Comparison of ENCODE assay signal across 9 cellular contexts in the genomic region with DNA sequence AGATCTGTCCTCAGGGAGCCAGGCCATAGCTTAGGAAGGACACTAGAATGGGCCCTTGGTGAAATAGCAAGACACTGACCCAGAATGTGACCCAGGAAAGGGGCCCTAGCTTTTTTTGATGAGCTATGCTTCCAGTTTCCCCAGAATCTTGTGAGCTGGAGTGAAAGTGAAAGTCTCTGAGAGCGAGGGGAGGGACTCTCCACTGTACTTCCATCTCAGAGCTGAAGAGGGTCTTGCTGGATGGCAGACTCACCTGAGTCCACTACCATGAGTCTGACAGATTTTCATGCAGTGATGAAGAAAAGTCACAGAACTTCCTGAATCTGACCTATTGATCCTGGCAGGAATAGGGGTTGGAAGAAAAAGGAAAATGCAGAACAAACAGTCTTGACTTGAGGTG. TPM values are rescaled to one million over a fixed set of nuclear protein-coding genes. Genes with fewer than 3 reads are reported as not detected.
DNase-seq lines count a peak whose midpoint lies in the region; ATAC-seq and TF ChIP-seq lines count a peak whose summit lies in the region.
"Had no signal": no experiment of that assay in that cellular context is flagged by ENCODE, and none has a peak within 500 bp of the region (broad histone marks: within the 10 kb centered on the region; RNA-seq: fewer than 3 reads in every experiment).

No MANE protein-coding gene starts in this region.

- H3K27me3 Mint-ChIP-seq in activated T-cell treated with anti-CD3 and anti-CD28 coated beads, Interleukin-2, amount 50 U/mL, for 4 hours (ENCODE audit: low read depth), result no peaks in the 10 kb centered on the region

- peaks cover 19% of the 10 kb centered on the region for H3K36me3 Mint-ChIP-seq in activated T-cell treated with anti-CD3 and anti-CD28 coated beads, Interleukin-2, amount 50 U/mL, for 4 hours (ENCODE audit: insufficient read depth)

- H3K4me3 Mint-ChIP-seq in activated T-cell treated with anti-CD3 and anti-CD28 coated beads, Interleukin-2, amount 50 U/mL, for 4 hours, result no peak overlapping the region

- no peaks in the 10 kb centered on the region for H3K9me3 ChIP-seq in colonic mucosa

- no peaks in the 10 kb centered on the region for H3K9me3 Mint-ChIP-seq in activated T-cell treated with anti-CD3 and anti-CD28 coated beads, Interleukin-2, amount 50 U/mL, for 4 hours

- peak overlapping the region; percentile 14 for H3K9ac ChIP-seq in colonic mucosa (ENCODE audit: low read depth in 2 of 2, low read length in 2 of 2)

- peak overlapping the region; percentile 66 for H3K27ac ChIP-seq in colonic mucosa

- ATAC-seq in activated T-cell treated with anti-CD3 and anti-CD28 coated beads, Interleukin-2, amount 50 U/mL, for 4 hours, result peak; percentile 23 to 39
- ATAC-seq in HG02938 (IDR thresholded peaks at IDR 0.05; ENCODE audit: unreplicated experiment) (no peak), HG03571 (IDR thresholded peaks at IDR 0.05; ENCODE audit: unreplicated experiment) (no peak)

- no peak for TF ChIP-seq CTCF in colonic mucosa (IDR thresholded peaks at IDR 0.05)

- peak overlapping the region; percentile 48 for H3K4me3 ChIP-seq in Jurkat, Clone E6-1 (ENCODE audit: low read length)
- no peak overlapping the region for H3K4me3 ChIP-seq in colonic mucosa

- peaks cover 6% of the 10 kb centered on the region for H3K4me1 ChIP-seq in colonic mucosa

- H3K4me1 Mint-ChIP-seq in activated T-cell treated with anti-CD3 and anti-CD28 coated beads, Interleukin-2, amount 50 U/mL, for 4 hours (ENCODE audit: low read depth), result peaks cover 51% of the 10 kb centered on the region

- peak; percentile 44 for DNase-seq in activated T-cell treated with anti-CD3 and anti-CD28 coated beads, Interleukin-2, amount 50 U/mL, for 4 hours
- DNase-seq in activated T-cell treated with anti-CD3 and anti-CD28 coated beads for 4 hours (no peak), colonic mucosa (peak; percentile 30), superior temporal gyrus (ENCODE audit: extremely low spot score) (peak; percentile 14), NCI-H82 (lab: John Stamatoyannopoulos, UW) (no peak)
- DNase-seq in Jurkat, Clone E6-1 (ENCODE audit: low read depth, low spot score), result peak; percentile 67
- DNase-seq: T1000 had no signal

- H3K36me3 ChIP-seq in colonic mucosa, result no peaks in the 10 kb centered on the region

- intact Hi-C loops in colonic mucosa (cut with DNase I), result no loop called here

- no peaks in the 10 kb centered on the region for H3K27me3 ChIP-seq in colonic mucosa

RNA-seq across cellular contexts. Expression of gene ARHGAP25, which starts 3.1 kb away (rescaled TPM):
- 10 to 100 TPM; 48.6 to 55.7 (median 52.1) TPM for total RNA-seq in activated T-cell treated with anti-CD3 and anti-CD28 coated beads, Interleukin-2, amount 50 U/mL, for 4 hours
- 21.3 TPM for polyA plus RNA-seq in Jurkat, Clone E6-1 (2012; ENCODE audit: insufficient read depth, insufficient read length)
- 1 to 10 TPM; 3.6 to 3.7 TPM for total RNA-seq in colonic mucosa

Comparison
In these comparisons a context has a peak if more than half of its experiments do, and no peak if none do; other contexts are left out.
1. DNase-seq: peak in activated T-cell treated with anti-CD3 and anti-CD28 coated beads, Interleukin-2, amount 50 U/mL, for 4 hours (single experiment), Jurkat, Clone E6-1 (single experiment), colonic mucosa (single experiment) and superior temporal gyrus (single experiment); none in activated T-cell treated with anti-CD3 and anti-CD28 coated beads for 4 hours (single experiment) and NCI-H82 (single experiment).
2. ATAC-seq: peak in activated T-cell treated with anti-CD3 and anti-CD28 coated beads, Interleukin-2, amount 50 U/mL, for 4 hours (2 of 2); none in HG02938 (single experiment) and HG03571 (single experiment).
3. RNA of gene ARHGAP25, which starts 3.1 kb away (total RNA-seq): 48.6 to 55.7 TPM in activated T-cell treated with anti-CD3 and anti-CD28 coated beads, Interleukin-2, amount 50 U/mL, for 4 hours; 3.6 to 3.7 TPM in colonic mucosa; every median in the first group is over 10 times any median in the second.